ENCODE assay signal across 1 cellular context in the genomic region with DNA sequence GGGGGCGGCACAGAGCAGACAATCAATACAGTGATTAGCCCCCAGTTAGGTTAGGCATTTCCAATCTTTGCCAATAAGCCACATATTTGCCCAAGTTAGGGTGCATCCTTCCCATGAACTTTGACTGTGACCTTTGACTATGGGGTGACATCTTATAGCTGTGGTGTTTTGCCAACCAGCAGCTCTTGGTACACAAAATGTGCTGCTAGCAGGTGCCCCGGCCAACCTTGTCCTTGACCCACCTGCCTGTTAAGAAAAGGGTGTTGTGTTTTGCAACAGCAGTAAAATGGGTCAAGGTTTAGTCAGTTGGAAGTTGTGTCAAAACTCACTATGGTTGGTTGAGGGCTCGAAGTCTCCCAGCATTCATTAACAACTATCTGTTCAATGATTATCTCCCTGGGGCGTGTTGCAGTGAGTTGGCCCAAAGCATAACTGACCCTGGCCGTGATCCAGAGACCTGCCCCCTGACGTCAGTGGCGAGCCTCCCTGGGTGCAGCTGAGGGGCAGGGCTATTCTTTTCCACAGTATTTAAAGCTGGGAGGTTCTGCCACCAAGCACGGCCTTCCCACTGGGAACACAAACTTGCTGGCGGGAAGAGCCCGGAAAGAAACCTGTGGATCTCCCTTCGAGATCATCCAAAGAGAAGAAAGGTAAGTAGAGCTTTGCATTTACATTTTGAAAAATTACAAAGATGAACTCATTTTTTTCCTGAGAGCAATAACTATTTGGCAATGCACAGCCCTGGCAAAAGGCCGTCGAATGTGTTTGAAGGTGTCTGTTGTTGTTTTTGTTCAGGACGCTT.
TF ChIP-seq lines count a peak whose summit lies in the region.

A gene (plus strand): TSS at position 557 of the 802 bp plus-strand sequence. CDS start 302 bp downstream, outside the sequence.

TF ChIP-seq in HEK293, 187 proteins besides CTCF, POLR2A, EP300 and RAD21 (continued from another document and continues in another):
- TF ChIP-seq GLI4 (tag by site-specific recombination; IDR thresholded peaks at IDR 0.05): no peak
- peak; percentile 80 for TF ChIP-seq ZNF600 (tag by site-specific recombination; IDR thresholded peaks at IDR 0.05)
- peak; percentile 97 for TF ChIP-seq KLF10 (tag by site-specific recombination; IDR thresholded peaks at IDR 0.05)
- TF ChIP-seq ZBTB20 (tag by site-specific recombination; IDR thresholded peaks at IDR 0.05): no peak
- TF ChIP-seq, protein P1, sequence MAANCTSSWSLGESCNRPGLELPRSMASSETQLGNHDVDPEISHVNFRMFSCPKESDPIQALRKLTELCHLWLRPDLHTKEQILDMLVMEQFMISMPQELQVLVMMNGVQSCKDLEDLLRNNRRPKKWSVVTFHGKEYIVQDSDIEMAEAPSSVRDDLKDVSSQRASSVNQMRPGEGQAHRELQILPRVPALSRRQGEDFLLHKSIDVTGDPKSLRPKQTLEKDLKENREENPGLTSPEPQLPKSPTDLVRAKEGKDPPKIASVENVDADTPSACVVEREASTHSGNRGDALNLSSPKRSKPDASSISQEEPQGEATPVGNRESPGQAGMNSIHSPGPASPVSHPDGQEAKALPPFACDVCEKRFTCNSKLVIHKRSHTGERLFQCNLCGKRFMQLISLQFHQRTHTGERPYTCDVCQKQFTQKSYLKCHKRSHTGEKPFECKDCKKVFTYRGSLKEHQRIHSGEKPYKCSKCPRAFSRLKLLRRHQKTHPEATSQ (tag by site-specific recombination; IDR thresholded peaks at IDR 0.05): no peak
- TF ChIP-seq ZNF610 (tag by site-specific recombination; IDR thresholded peaks at IDR 0.05; ENCODE audit: borderline replicate concordance): no peak
- TF ChIP-seq, protein P2, sequence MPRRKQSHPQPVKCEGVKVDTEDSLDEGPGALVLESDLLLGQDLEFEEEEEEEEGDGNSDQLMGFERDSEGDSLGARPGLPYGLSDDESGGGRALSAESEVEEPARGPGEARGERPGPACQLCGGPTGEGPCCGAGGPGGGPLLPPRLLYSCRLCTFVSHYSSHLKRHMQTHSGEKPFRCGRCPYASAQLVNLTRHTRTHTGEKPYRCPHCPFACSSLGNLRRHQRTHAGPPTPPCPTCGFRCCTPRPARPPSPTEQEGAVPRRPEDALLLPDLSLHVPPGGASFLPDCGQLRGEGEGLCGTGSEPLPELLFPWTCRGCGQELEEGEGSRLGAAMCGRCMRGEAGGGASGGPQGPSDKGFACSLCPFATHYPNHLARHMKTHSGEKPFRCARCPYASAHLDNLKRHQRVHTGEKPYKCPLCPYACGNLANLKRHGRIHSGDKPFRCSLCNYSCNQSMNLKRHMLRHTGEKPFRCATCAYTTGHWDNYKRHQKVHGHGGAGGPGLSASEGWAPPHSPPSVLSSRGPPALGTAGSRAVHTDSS (tag by site-specific recombination; IDR thresholded peaks at IDR 0.05): no peak
- TF ChIP-seq ZNF529 (tag by site-specific recombination; IDR thresholded peaks at IDR 0.05; ENCODE audit: insufficient replicate concordance): no peak
- TF ChIP-seq ZNF629 (tag by site-specific recombination; IDR thresholded peaks at IDR 0.05): peak; percentile 76
- TF ChIP-seq FEZF1 (tag by site-specific recombination; IDR thresholded peaks at IDR 0.05): no peak
- no peak for TF ChIP-seq ZNF112 (tag by site-specific recombination; IDR thresholded peaks at IDR 0.05)
- no peak for TF ChIP-seq OVOL3 (tag by site-specific recombination; IDR thresholded peaks at IDR 0.05)
- peak; percentile 79 for TF ChIP-seq SCRT2 (tag by site-specific recombination; IDR thresholded peaks at IDR 0.05)
- no peak for TF ChIP-seq ZNF140 (tag by site-specific recombination; IDR thresholded peaks at IDR 0.05)
- TF ChIP-seq TRIM28 (IDR thresholded peaks at IDR 0.05; ENCODE audit: borderline replicate concordance, low read length): no peak
- TF ChIP-seq, protein P3, sequence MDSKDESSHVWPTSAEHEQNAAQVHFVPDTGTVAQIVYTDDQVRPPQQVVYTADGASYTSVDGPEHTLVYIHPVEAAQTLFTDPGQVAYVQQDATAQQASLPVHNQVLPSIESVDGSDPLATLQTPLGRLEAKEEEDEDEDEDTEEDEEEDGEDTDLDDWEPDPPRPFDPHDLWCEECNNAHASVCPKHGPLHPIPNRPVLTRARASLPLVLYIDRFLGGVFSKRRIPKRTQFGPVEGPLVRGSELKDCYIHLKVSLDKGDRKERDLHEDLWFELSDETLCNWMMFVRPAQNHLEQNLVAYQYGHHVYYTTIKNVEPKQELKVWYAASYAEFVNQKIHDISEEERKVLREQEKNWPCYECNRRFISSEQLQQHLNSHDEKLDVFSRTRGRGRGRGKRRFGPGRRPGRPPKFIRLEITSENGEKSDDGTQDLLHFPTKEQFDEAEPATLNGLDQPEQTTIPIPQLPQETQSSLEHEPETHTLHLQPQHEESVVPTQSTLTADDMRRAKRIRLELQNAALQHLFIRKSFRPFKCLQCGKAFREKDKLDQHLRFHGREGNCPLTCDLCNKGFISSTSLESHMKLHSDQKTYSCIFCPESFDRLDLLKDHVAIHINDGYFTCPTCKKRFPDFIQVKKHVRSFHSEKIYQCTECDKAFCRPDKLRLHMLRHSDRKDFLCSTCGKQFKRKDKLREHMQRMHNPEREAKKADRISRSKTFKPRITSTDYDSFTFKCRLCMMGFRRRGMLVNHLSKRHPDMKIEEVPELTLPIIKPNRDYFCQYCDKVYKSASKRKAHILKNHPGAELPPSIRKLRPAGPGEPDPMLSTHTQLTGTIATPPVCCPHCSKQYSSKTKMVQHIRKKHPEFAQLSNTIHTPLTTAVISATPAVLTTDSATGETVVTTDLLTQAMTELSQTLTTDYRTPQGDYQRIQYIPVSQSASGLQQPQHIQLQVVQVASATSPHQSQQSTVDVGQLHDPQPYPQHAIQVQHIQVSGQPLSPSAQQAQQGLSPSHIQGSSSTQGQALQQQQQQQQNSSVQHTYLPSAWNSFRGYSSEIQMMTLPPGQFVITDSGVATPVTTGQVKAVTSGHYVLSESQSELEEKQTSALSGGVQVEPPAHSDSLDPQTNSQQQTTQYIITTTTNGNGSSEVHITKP (tag by site-specific recombination; IDR thresholded peaks at IDR 0.05): peak; percentile 79
- no peak for TF ChIP-seq ZNF426 (tag by site-specific recombination; IDR thresholded peaks at IDR 0.05)
- TF ChIP-seq, protein P4, sequence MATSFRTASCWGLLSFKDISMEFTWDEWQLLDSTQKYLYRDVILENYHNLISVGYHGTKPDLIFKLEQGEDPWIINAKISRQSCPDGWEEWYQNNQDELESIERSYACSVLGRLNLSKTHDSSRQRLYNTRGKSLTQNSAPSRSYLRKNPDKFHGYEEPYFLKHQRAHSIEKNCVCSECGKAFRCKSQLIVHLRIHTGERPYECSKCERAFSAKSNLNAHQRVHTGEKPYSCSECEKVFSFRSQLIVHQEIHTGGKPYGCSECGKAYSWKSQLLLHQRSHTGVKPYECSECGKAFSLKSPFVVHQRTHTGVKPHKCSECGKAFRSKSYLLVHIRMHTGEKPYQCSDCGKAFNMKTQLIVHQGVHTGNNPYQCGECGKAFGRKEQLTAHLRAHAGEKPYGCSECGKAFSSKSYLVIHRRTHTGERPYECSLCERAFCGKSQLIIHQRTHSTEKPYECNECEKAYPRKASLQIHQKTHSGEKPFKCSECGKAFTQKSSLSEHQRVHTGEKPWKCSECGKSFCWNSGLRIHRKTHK (tag by site-specific recombination; IDR thresholded peaks at IDR 0.05): no peak
- TF ChIP-seq ZNF341 (tag by site-specific recombination; IDR thresholded peaks at IDR 0.05; ENCODE audit: low read depth): peak; percentile 80
- 0 out of 2 replicates have a peak, but pooled peaks have one; percentile 22 for TF ChIP-seq ZEB2 (tag by site-specific recombination; IDR thresholded peaks at IDR 0.05)
- no peak for TF ChIP-seq ZBTB8A (tag by site-specific recombination; IDR thresholded peaks at IDR 0.05)
- TF ChIP-seq, protein P5, sequence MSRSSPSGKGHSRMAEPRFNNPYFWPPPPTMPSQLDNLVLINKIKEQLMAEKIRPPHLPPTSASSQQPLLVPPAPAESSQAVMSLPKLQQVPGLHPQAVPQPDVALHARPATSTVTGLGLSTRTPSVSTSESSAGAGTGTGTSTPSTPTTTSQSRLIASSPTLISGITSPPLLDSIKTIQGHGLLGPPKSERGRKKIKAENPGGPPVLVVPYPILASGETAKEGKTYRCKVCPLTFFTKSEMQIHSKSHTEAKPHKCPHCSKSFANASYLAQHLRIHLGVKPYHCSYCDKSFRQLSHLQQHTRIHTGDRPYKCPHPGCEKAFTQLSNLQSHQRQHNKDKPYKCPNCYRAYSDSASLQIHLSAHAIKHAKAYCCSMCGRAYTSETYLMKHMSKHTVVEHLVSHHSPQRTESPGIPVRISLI (tag by site-specific recombination; IDR thresholded peaks at IDR 0.05): no peak
- TF ChIP-seq, protein P6, sequence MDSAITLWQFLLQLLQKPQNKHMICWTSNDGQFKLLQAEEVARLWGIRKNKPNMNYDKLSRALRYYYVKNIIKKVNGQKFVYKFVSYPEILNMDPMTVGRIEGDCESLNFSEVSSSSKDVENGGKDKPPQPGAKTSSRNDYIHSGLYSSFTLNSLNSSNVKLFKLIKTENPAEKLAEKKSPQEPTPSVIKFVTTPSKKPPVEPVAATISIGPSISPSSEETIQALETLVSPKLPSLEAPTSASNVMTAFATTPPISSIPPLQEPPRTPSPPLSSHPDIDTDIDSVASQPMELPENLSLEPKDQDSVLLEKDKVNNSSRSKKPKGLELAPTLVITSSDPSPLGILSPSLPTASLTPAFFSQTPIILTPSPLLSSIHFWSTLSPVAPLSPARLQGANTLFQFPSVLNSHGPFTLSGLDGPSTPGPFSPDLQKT (IDR thresholded peaks at IDR 0.05; ENCODE audit: borderline replicate concordance, low read depth, low read length): no peak
- TF ChIP-seq, protein P7, sequence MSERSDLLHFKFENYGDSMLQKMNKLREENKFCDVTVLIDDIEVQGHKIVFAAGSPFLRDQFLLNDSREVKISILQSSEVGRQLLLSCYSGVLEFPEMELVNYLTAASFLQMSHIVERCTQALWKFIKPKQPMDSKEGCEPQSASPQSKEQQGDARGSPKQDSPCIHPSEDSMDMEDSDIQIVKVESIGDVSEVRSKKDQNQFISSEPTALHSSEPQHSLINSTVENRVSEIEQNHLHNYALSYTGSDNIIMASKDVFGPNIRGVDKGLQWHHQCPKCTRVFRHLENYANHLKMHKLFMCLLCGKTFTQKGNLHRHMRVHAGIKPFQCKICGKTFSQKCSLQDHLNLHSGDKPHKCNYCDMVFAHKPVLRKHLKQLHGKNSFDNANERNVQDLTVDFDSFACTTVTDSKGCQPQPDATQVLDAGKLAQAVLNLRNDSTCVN (tag by site-specific recombination; optimal IDR thresholded peaks at IDR 0.05): peak; percentile 2
- peak; percentile 25; the same call in 1 of the 2 replicates for TF ChIP-seq WT1 (tag by site-specific recombination; IDR thresholded peaks at IDR 0.05)
- TF ChIP-seq IKZF3 (tag by site-specific recombination; IDR thresholded peaks at IDR 0.05): peak; percentile 77
- no peak for TF ChIP-seq ZNF658 (tag by site-specific recombination; IDR thresholded peaks at IDR 0.05)
- TF ChIP-seq GLIS2 (tag by site-specific recombination; IDR thresholded peaks at IDR 0.05): peak; percentile 38; the same call in 1 of the 2 replicates
- 0 out of 2 replicates have a peak, but pooled peaks have one; percentile 39 for TF ChIP-seq ZBTB21 (tag by site-specific recombination; IDR thresholded peaks at IDR 0.05)
- TF ChIP-seq, protein P8, sequence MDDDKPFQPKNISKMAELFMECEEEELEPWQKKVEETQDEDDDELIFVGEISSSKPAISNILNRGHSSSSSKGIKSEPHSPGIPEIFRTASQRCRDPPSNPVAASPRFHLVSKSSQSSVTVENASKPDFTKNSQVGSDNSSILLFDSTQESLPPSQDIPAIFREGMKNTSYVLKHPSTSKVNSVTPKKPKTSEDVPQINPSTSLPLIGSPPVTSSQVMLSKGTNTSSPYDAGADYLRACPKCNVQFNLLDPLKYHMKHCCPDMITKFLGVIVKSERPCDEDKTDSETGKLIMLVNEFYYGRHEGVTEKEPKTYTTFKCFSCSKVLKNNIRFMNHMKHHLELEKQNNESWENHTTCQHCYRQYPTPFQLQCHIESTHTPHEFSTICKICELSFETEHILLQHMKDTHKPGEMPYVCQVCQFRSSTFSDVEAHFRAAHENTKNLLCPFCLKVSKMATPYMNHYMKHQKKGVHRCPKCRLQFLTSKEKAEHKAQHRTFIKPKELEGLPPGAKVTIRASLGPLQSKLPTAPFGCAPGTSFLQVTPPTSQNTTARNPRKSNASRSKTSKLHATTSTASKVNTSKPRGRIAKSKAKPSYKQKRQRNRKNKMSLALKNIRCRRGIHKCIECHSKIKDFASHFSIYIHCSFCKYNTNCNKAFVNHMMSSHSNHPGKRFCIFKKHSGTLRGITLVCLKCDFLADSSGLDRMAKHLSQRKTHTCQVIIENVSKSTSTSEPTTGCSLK (tag by site-specific recombination; IDR thresholded peaks at IDR 0.05): no peak
- TF ChIP-seq ZNF561 (tag by site-specific recombination; IDR thresholded peaks at IDR 0.05; ENCODE audit: borderline replicate concordance): no peak
- no peak for TF ChIP-seq ZNF394 (tag by site-specific recombination; IDR thresholded peaks at IDR 0.05; ENCODE audit: borderline replicate concordance)
- TF ChIP-seq ZNF626 (tag by site-specific recombination; IDR thresholded peaks at IDR 0.05): no peak
- TF ChIP-seq TCF7L2 (IDR thresholded peaks at IDR 0.05; ENCODE audit: borderline replicate concordance, low read depth, low read length): no peak
- TF ChIP-seq ZNF16 (tag by site-specific recombination; IDR thresholded peaks at IDR 0.05; ENCODE audit: low read depth): no peak
- no peak for TF ChIP-seq ZNF747 (tag by site-specific recombination; IDR thresholded peaks at IDR 0.05)
- TF ChIP-seq ZBTB7A (tag by site-specific recombination; IDR thresholded peaks at IDR 0.05; ENCODE audit: low read depth): no peak
- TF ChIP-seq ZNF266 (tag by site-specific recombination; IDR thresholded peaks at IDR 0.05; ENCODE audit: low read depth): no peak
- TF ChIP-seq ZFP3 (tag by site-specific recombination; IDR thresholded peaks at IDR 0.05; ENCODE audit: low read depth): no peak
- TF ChIP-seq, protein P9, sequence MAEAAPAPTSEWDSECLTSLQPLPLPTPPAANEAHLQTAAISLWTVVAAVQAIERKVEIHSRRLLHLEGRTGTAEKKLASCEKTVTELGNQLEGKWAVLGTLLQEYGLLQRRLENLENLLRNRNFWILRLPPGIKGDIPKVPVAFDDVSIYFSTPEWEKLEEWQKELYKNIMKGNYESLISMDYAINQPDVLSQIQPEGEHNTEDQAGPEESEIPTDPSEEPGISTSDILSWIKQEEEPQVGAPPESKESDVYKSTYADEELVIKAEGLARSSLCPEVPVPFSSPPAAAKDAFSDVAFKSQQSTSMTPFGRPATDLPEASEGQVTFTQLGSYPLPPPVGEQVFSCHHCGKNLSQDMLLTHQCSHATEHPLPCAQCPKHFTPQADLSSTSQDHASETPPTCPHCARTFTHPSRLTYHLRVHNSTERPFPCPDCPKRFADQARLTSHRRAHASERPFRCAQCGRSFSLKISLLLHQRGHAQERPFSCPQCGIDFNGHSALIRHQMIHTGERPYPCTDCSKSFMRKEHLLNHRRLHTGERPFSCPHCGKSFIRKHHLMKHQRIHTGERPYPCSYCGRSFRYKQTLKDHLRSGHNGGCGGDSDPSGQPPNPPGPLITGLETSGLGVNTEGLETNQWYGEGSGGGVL (tag by site-specific recombination; IDR thresholded peaks at IDR 0.05): no peak
- peak; percentile 46 for TF ChIP-seq ZIC2 (tag by site-specific recombination; IDR thresholded peaks at IDR 0.05)
- 0 out of 2 replicates have a peak, but pooled peaks have one; percentile 21 for TF ChIP-seq KLF1 (tag by site-specific recombination; IDR thresholded peaks at IDR 0.05)
